1 cellular context compared by ENCODE assay signal in the genomic region with DNA sequence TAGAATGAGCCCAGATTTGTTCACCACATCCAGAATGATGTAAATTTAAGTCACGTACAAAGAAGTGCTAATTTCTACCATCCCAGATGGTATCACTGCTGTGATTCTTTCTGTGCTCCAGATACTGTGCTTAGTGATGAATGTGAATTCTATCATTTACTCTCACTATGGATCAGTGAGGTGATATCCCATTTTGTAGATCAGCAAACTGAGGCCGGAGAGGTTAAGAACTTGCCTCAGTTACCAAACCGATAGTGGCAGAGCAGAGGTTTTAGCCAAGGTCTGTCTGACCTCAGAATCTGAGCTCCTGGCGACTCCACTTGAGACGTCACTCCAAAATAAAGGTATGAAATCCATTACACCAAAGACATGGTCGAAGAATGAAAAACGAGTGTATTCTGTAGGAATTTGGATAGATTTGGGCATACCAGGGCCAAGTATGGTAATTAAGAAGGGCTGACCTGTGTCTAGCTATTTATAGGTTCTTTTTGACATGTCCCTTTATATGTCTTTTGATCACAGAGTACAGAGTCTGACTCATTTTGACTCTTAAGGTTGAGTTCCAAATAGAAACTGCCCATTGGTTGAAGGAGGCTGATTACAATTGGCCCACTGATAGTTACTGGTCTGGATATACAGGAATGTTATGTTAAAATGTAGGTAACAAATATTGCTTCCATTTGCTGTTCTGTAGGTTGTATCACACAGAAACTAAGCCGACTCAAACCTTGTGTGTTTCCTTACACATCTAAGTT.
TF ChIP-seq lines count a peak whose summit lies in the region.

No MANE protein-coding gene starts in this region.

TF ChIP-seq in endothelial cell of umbilical vein, 7 proteins besides CTCF, POLR2A, EP300 and RAD21:
- TF ChIP-seq MYC (IDR thresholded peaks at IDR 0.05; ENCODE audit: low read depth, low read length), result no peak
- TF ChIP-seq EZH2 (IDR thresholded peaks at IDR 0.05; ENCODE audit: borderline replicate concordance, low read depth, low read length, severe bottlenecking), result no peak
- TF ChIP-seq FOS (IDR thresholded peaks at IDR 0.05; ENCODE audit: borderline replicate concordance, insufficient read depth, low read length), result peak; percentile 26
- no peak for TF ChIP-seq GATA2 (IDR thresholded peaks at IDR 0.05; ENCODE audit: insufficient read depth, insufficient read length, low read depth, low read length)
- TF ChIP-seq POLR2AphosphoS5 (IDR thresholded peaks at IDR 0.05; ENCODE audit: insufficient read depth, low read depth, low read length), result no peak
- TF ChIP-seq JUN (IDR thresholded peaks at IDR 0.05; ENCODE audit: borderline replicate concordance, insufficient read depth, insufficient read length, low read depth), result no peak
- TF ChIP-seq, protein P1, sequence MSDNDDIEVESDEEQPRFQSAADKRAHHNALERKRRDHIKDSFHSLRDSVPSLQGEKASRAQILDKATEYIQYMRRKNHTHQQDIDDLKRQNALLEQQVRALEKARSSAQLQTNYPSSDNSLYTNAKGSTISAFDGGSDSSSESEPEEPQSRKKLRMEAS (IDR thresholded peaks at IDR 0.05; ENCODE audit: insufficient read depth, insufficient read length), result no peak
